29 cellular contexts compared by ENCODE assay signal in the genomic region with DNA sequence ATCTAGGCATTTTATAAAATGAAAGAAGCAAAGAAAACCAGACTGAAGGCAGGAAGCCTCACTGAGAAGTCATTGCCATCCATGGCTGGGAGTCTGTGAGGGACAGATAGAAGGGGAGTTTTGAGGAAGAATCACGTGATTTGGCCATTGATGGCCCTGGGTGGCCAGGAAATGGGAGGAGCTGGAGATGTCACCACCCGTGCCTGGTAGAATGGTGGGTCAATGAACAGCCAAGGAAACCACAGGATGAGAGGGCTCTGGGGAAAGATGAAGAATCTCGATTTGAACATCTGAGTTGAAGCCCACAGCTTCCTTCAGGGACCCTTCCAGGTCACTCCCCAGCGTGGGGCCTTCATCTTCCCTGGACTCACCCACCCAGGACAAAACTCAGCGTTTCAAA.
A peak's percentile ranks its signal among the peaks of the same experiment; 100 is the strongest.
DNase-seq lines count a peak whose midpoint lies in the region; ATAC-seq and TF ChIP-seq lines count a peak whose summit lies in the region.
"Had no signal": no experiment of that assay in that cellular context is flagged by ENCODE, and none has a peak within 500 bp of the region (broad histone marks: within the 10 kb centered on the region; RNA-seq: fewer than 3 reads in every experiment).

No MANE protein-coding gene starts in this region.

- H3K9me3 Mint-ChIP-seq in Calu3 (ENCODE audit: low read depth, unreplicated experiment), result no peaks in the 10 kb centered on the region
- H3K9me3 Mint-ChIP-seq: activated CD8-positive, alpha-beta T cell treated with anti-CD3 and anti-CD28 coated beads for 36 hours; activated naive CD8-positive, alpha-beta T cell treated with anti-CD3 and anti-CD28 coated beads, Interleukin-2, amount 50 U/mL, for 24 hours; memory B cell; T-helper 1 cell treated with Interleukin-12 subunit alpha and Interleukin-12 subunit beta and Interleukin-4 antibody, amounts not matched to agents 30 μg/mL and 1 μg/mL, for 36 hours had no signal

- H3K4me2 ChIP-seq in BLaER1, result peak overlapping the region; percentile 70
- no peak overlapping the region for H3K4me2 ChIP-seq in PC-3 (ENCODE audit: low read length)
- H3K4me2 ChIP-seq: A549, SK-N-SH had no signal

- ATAC-seq in PC-3, result no peak
- ATAC-seq: A549; activated CD4-positive, CD25-positive, alpha-beta regulatory T cell treated with anti-CD3 and anti-CD28 coated beads, Interleukin-2, amount 50 U/mL, for 24 hours; activated CD8-positive, alpha-beta T cell treated with anti-CD3 and anti-CD28 coated beads for 36 hours; activated naive CD8-positive, alpha-beta T cell treated with anti-CD3 and anti-CD28 coated beads, Interleukin-2, amount 50 U/mL, for 24 hours; foreskin keratinocyte; HCT116; left colon had no signal

- H3F3A ChIP-seq in PC-3 (ENCODE audit: low read length, unreplicated experiment), result no peaks in the 10 kb centered on the region

- no peak overlapping the region for H2AFZ ChIP-seq in PC-3 (ENCODE audit: low read length)

- no peak overlapping the region for H3K27ac Mint-ChIP-seq in Calu3 (ENCODE audit: unreplicated experiment)
- H3K27ac Mint-ChIP-seq: activated CD8-positive, alpha-beta T cell treated with anti-CD3 and anti-CD28 coated beads for 36 hours; activated naive CD8-positive, alpha-beta T cell treated with anti-CD3 and anti-CD28 coated beads, Interleukin-2, amount 50 U/mL, for 24 hours; memory B cell; progenitor cell of endocrine pancreas; stimulated activated naive B cell treated with anti-CD40 and anti-IgM and Interleukin-4, amounts not matched to agents 10 μg/mL and 1 μg/mL and 100 μg/mL, for 72 hours; T-helper 1 cell treated with Interleukin-12 subunit alpha and Interleukin-12 subunit beta and Interleukin-4 antibody, amounts not matched to agents 30 μg/mL and 1 μg/mL, for 36 hours had no signal

- H3K4me1 Mint-ChIP-seq in Calu3 (ENCODE audit: low read depth, unreplicated experiment), result no peaks in the 10 kb centered on the region
- H3K4me1 Mint-ChIP-seq: activated naive CD8-positive, alpha-beta T cell treated with anti-CD3 and anti-CD28 coated beads, Interleukin-2, amount 50 U/mL, for 24 hours had no signal

- no peak overlapping the region for H3K9ac ChIP-seq in BLaER1
- H3K9ac ChIP-seq in PC-3 (ENCODE audit: low read length), result no peak overlapping the region
- H3K9ac ChIP-seq: SK-N-SH had no signal

- H3K4me3 Mint-ChIP-seq in Calu3 (ENCODE audit: low read depth, unreplicated experiment), result no peak overlapping the region
- H3K4me3 Mint-ChIP-seq: activated CD8-positive, alpha-beta T cell treated with anti-CD3 and anti-CD28 coated beads for 36 hours; activated naive CD8-positive, alpha-beta T cell treated with anti-CD3 and anti-CD28 coated beads, Interleukin-2, amount 50 U/mL, for 24 hours; memory B cell; stimulated activated naive B cell treated with anti-CD40 and anti-IgM and Interleukin-4, amounts not matched to agents 10 μg/mL and 1 μg/mL and 100 μg/mL, for 72 hours; T-helper 1 cell treated with Interleukin-12 subunit alpha and Interleukin-12 subunit beta and Interleukin-4 antibody, amounts not matched to agents 30 μg/mL and 1 μg/mL, for 36 hours had no signal

- H3K27me3 ChIP-seq in BLaER1 (no peaks in the 10 kb centered on the region), dorsolateral prefrontal cortex (no peaks in the 10 kb centered on the region), PC-3 (ENCODE audit: low read length) (no peaks in the 10 kb centered on the region)
- H3K27me3 ChIP-seq: foreskin keratinocyte, suprapubic skin, uterus had no signal

- H4K20me1 ChIP-seq in BLaER1, result no peaks in the 10 kb centered on the region
- H4K20me1 ChIP-seq in PC-3 (ENCODE audit: low read length), result no peaks in the 10 kb centered on the region

- no peaks in the 10 kb centered on the region for H3K36me3 Mint-ChIP-seq in Calu3 (ENCODE audit: insufficient read depth, unreplicated experiment)
- H3K36me3 Mint-ChIP-seq: stimulated activated naive B cell treated with anti-CD40 and anti-IgM and Interleukin-4, amounts not matched to agents 10 μg/mL and 1 μg/mL and 100 μg/mL, for 72 hours had no signal

- no peak for TF ChIP-seq CTCF in dorsolateral prefrontal cortex (IDR thresholded peaks at IDR 0.05 in 54 of 56, conservative IDR thresholded peaks at IDR 0.05 in 2 of 56; ENCODE audit: low read depth in 1 of 56, partially characterized antibody in 56 of 56)
- TF ChIP-seq CTCF in PC-3 (conservative IDR thresholded peaks at IDR 0.05; ENCODE audit: low read depth, low read length), result no peak
- TF ChIP-seq CTCF in Calu3 (IDR thresholded peaks at IDR 0.05; ENCODE audit: unreplicated experiment), result no peak

- no TSS peak for BruUV-seq in PC-3 (replicated peaks; lab: Mats Ljungman, UMichigan)
- no TSS peak for BruUV-seq in Calu3 (replicated peaks; lab: Mats Ljungman, UMichigan)

- CTCF ChIA-PET in PC-3 (lab: Charles Lee) (no interaction called here), Calu3 (lab: Charles Lee) (no interaction called here)

- intact Hi-C loops in dorsolateral prefrontal cortex (cut with DNase I) (no loop called here), PC-3 (cut with micrococcal nuclease) (no loop called here), Calu3 (cut with micrococcal nuclease; ENCODE audit: unreplicated experiment) (no loop called here)

- H3K27ac ChIP-seq in BLaER1 (no peak overlapping the region), dorsolateral prefrontal cortex (peak overlapping the region in 30 of 59 donors; percentile 2 to 79 (median 60)), skin epidermis (peak overlapping the region in 12 of 21 experiments; percentile 1 to 76 (median 50)), PC-3 (ENCODE audit: low read length) (no peak overlapping the region)
- H3K27ac ChIP-seq: A549, foreskin keratinocyte, suprapubic skin had no signal

- H3K9me2 ChIP-seq in PC-3 (replicated peaks; ENCODE audit: low read length), result no peaks in the 10 kb centered on the region
- H3K9me2 ChIP-seq: SK-N-SH had no signal

- H3K4me3 ChIP-seq in BLaER1 (no peak overlapping the region), dorsolateral prefrontal cortex (no peak overlapping the region), skin epidermis (no peak overlapping the region), PC-3 (ENCODE audit: low read length) (no peak overlapping the region)
- H3K4me3 ChIP-seq: A549, suprapubic skin, uterus had no signal

- H3K36me3 ChIP-seq in BLaER1 (no peaks in the 10 kb centered on the region), PC-3 (ENCODE audit: low read depth, low read length) (no peaks in the 10 kb centered on the region)
- H3K36me3 ChIP-seq: suprapubic skin, uterus had no signal

- H3K27me3 Mint-ChIP-seq in Calu3 (ENCODE audit: unreplicated experiment), result peaks cover 28% of the 10 kb centered on the region

- DNase-seq in HK-2 (ENCODE audit: unreplicated experiment) (peak; percentile 55), dorsolateral prefrontal cortex (no peak), PC-3 (no peak), NCI-H748 treated with DMSO at 0.1 percent for 48 hours (lab: John Stamatoyannopoulos, UW) (no peak), Calu3 (no peak), cerebellum (ENCODE audit: low spot score) (no peak)
- DNase-seq: activated CD8-positive, alpha-beta T cell treated with anti-CD3 and anti-CD28 coated beads for 36 hours; activated naive CD8-positive, alpha-beta T cell treated with anti-CD3 and anti-CD28 coated beads, Interleukin-2, amount 50 U/mL, for 24 hours; activated T-cell treated with anti-CD3 and anti-CD28 coated beads for 4 hours; cerebellar nuclear complex; effector CD8-positive, alpha-beta T cell; foreskin keratinocyte; left colon; MV-4-11; NCI-H1436 treated with DMSO at 0.1 percent for 48 hours; NCI-H82; SK-N-SH; stimulated activated CD4-positive, alpha-beta T cell treated with anti-CD3 and anti-CD28 coated beads, Interleukin-15, amount 100 ng/mL, for 24 hours; stimulated activated naive B cell treated with anti-CD40 and anti-IgM and Interleukin-4, amounts not matched to agents 10 μg/mL and 1 μg/mL and 100 μg/mL, for 72 hours had no signal

- POLR2A ChIA-PET in PC-3 (lab: Charles Lee; ENCODE audit: unreplicated experiment), result no interaction called here

- no peaks in the 10 kb centered on the region; the same call in 1 of the 2 replicates for H3K9me3 ChIP-seq in BLaER1
- no peaks in the 10 kb centered on the region for H3K9me3 ChIP-seq in PC-3 (ENCODE audit: low read length)
- H3K9me3 ChIP-seq: A549, suprapubic skin, uterus had no signal

- no peaks in the 10 kb centered on the region for H3K79me2 ChIP-seq in PC-3 (ENCODE audit: low read length)

- H3K4me1 ChIP-seq in BLaER1 (peaks cover 24% of the 10 kb centered on the region), PC-3 (ENCODE audit: insufficient read depth, low read length) (no peaks in the 10 kb centered on the region)
- H3K4me1 ChIP-seq: A549, foreskin keratinocyte, suprapubic skin, uterus had no signal

Comparison
In these comparisons a context has a peak if more than half of its experiments do, and no peak if none do; other contexts are left out.
1. H3K27ac ChIP-seq: peak in dorsolateral prefrontal cortex (30 of 59) and skin epidermis (12 of 21); none in BLaER1 (single experiment) and PC-3 (single experiment).